ENCODE assay signal across 30 cellular contexts in genomic region chr2:203646961-203647360, GRCh38. TPM values are rescaled to one million over a fixed set of nuclear protein-coding genes. Genes with fewer than 3 reads are reported as not detected.
"Had no signal": no experiment of that assay in that cellular context is flagged by ENCODE, and none has a peak within 500 bp of the region (broad histone marks: within the 10 kb centered on the region; RNA-seq: fewer than 3 reads in every experiment).

No MANE protein-coding gene starts in this region.

- H3K4me2 ChIP-seq: neural progenitor cell had no signal

- H3K4me1 ChIP-seq: neural progenitor cell had no signal

- H2AFZ ChIP-seq: neural progenitor cell had no signal

- H3K9ac ChIP-seq: neural progenitor cell had no signal

- H3K4me3 Mint-ChIP-seq: immature natural killer cell; memory B cell; naive thymus-derived CD8-positive, alpha-beta T cell; nephron; neural progenitor cell; stimulated activated naive B cell treated with anti-CD40 and anti-IgM and Interleukin-4, amounts not matched to agents 10 μg/mL and 1 μg/mL and 100 μg/mL, for 72 hours; type B pancreatic cell had no signal

- H3K27ac Mint-ChIP-seq: immature natural killer cell; memory B cell; nephron; neural progenitor cell; stimulated activated naive B cell treated with anti-CD40 and anti-IgM and Interleukin-4, amounts not matched to agents 10 μg/mL and 1 μg/mL and 100 μg/mL, for 72 hours; type B pancreatic cell had no signal

- H3K4me1 Mint-ChIP-seq: immature natural killer cell, memory B cell had no signal

- H3K36me3 Mint-ChIP-seq: immature natural killer cell; memory B cell; naive thymus-derived CD8-positive, alpha-beta T cell; neural progenitor cell; stimulated activated naive B cell treated with anti-CD40 and anti-IgM and Interleukin-4, amounts not matched to agents 10 μg/mL and 1 μg/mL and 100 μg/mL, for 72 hours; type B pancreatic cell had no signal

- H3K9me3 ChIP-seq: left ventricle myocardium inferior, neutrophil, prostate gland, suprapubic skin, thoracic aorta, tibial artery, uterus had no signal

- H3K9me3 Mint-ChIP-seq: immature natural killer cell; memory B cell; naive thymus-derived CD8-positive, alpha-beta T cell; nephron; stimulated activated naive B cell treated with anti-CD40 and anti-IgM and Interleukin-4, amounts not matched to agents 10 μg/mL and 1 μg/mL and 100 μg/mL, for 72 hours; type B pancreatic cell had no signal

- H3K27ac ChIP-seq: left ventricle myocardium inferior, neural progenitor cell, neutrophil, prostate gland, skin epidermis, suprapubic skin, thoracic aorta, tibial artery, uterus had no signal

- H3K27me3 Mint-ChIP-seq: naive thymus-derived CD8-positive, alpha-beta T cell; type B pancreatic cell had no signal

- H3K36me3 ChIP-seq: left ventricle myocardium inferior, neural progenitor cell, neutrophil, prostate gland, suprapubic skin, thoracic aorta, tibial artery, uterus had no signal

- DNase-seq: hypothalamus; immature natural killer cell; kidney; left ventricle myocardium inferior; naive thymus-derived CD8-positive, alpha-beta T cell; occipital lobe; posterior cingulate gyrus; retina; stimulated activated CD4-positive, alpha-beta T cell treated with anti-CD3 and anti-CD28 coated beads, Interleukin-12 subunit alpha, Interleukin-12 subunit beta, amount 100 ng/mL, for 4 hours; stimulated activated CD4-positive, alpha-beta T cell treated with anti-CD3 and anti-CD28 coated beads, Interleukin-15, amount 100 ng/mL, for 24 hours; stimulated activated CD4-positive, alpha-beta T cell treated with anti-CD3 and anti-CD28 coated beads, Interleukin-2, amount 100 ng/mL, for 24 hours; stimulated activated CD4-positive, alpha-beta T cell treated with anti-CD3 and anti-CD28 coated beads, Interleukin-4, amount 100 ng/mL, for 1 hour; stimulated activated naive B cell treated with anti-CD40 and anti-IgM and Interleukin-4, amounts not matched to agents 10 μg/mL and 1 μg/mL and 100 μg/mL, for 72 hours; stimulated activated naive CD8-positive, alpha-beta T cell treated with anti-CD3 and anti-CD28 coated beads, Interleukin-15, Interleukin-2, amounts not matched to agents 100 U/mL and 50 U/mL, for 24 hours; tibial artery; uterus had no signal

- H3K27me3 ChIP-seq: neural progenitor cell, neutrophil, suprapubic skin, tibial artery, uterus had no signal

- ATAC-seq: left colon; naive thymus-derived CD8-positive, alpha-beta T cell; right cardiac atrium; sciatic nerve; stimulated activated naive CD8-positive, alpha-beta T cell treated with anti-CD3 and anti-CD28 coated beads, Interleukin-15, Interleukin-2, amounts not matched to agents 100 U/mL and 50 U/mL, for 24 hours had no signal

- H3K4me3 ChIP-seq: left ventricle myocardium inferior, lung, neural progenitor cell, prostate gland, skin epidermis, suprapubic skin, thoracic aorta, tibial artery, uterus had no signal

RNA-seq across cellular contexts. Expression of gene CD28, which starts 59.5 kb away (rescaled TPM):
- total RNA-seq: osteocyte had no signal
